Comparison of ENCODE assay signal across 2 cellular contexts in the genomic region with DNA sequence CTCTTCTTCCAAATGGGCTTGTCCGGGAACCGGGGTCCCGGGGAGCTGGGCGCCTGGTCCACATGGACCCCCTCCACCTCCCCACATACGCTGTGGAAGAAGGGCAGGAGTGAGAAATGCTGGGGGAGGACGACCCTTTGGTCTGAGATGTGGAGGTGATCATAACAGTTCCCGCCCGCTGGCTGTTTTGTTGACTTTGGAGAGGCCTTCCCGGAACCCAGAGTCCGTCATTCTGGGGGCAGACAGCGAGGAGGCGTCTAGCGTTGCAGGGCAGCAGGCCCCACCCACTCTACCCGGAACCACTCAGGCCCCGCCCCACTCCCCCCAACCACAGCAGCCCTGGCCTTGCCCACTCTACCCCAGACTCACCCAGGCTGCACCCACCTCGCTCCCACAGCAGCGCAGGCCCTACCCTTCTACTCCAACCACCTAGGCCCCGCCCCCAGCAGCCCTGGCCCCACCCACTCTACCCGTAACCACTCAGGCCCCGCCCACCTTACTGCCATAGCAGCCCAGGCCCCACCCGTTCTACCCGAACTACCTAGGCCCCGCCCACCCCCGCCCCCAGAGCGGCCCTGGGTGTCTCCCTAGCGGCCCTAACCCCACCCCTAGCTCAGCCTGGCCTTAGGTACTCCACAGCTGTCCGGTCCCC.
TF ChIP-seq lines count a peak whose summit lies in the region.

No MANE protein-coding gene starts in this region.

TF ChIP-seq in A549, 52 proteins besides CTCF, POLR2A, EP300 and RAD21:
- TF ChIP-seq KDM1A (IDR thresholded peaks at IDR 0.05; ENCODE audit: low read depth), result no peak
- TF ChIP-seq, protein P1, sequence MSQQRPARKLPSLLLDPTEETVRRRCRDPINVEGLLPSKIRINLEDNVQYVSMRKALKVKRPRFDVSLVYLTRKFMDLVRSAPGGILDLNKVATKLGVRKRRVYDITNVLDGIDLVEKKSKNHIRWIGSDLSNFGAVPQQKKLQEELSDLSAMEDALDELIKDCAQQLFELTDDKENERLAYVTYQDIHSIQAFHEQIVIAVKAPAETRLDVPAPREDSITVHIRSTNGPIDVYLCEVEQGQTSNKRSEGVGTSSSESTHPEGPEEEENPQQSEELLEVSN (IDR thresholded peaks at IDR 0.05; ENCODE audit: borderline replicate concordance, low read depth), result no peak
- TF ChIP-seq CBX8 (IDR thresholded peaks at IDR 0.05), result no peak
- no peak for TF ChIP-seq SREBF2 (IDR thresholded peaks at IDR 0.05)
TF ChIP-seq in A549: peak in this region for 0.

TF ChIP-seq in K562, 482 proteins besides CTCF, POLR2A, EP300 and RAD21 (continues in another document):
- peak; percentile 22; the same call in 1 of the 2 replicates for TF ChIP-seq EP400 (IDR thresholded peaks at IDR 0.05)
- TF ChIP-seq ELF1 (tag; IDR thresholded peaks at IDR 0.05), result peak; percentile 68; the same call in 1 of the 2 replicates
- peak; percentile 87 for TF ChIP-seq ZFX (CRISPR knock-in tag; IDR thresholded peaks at IDR 0.05)
- peak; percentile 50 for TF ChIP-seq POLR2B (IDR thresholded peaks at IDR 0.05; ENCODE audit: low read depth, partially characterized antibody)
- 0 out of 2 replicates have a peak, but pooled peaks have one; percentile 33 for TF ChIP-seq KAT7 (CRISPR knock-in tag; IDR thresholded peaks at IDR 0.05; ENCODE audit: borderline replicate concordance)
- 0 out of 2 replicates have a peak, but pooled peaks have one; percentile 8 for TF ChIP-seq ZC3H4 (CRISPR knock-in tag; IDR thresholded peaks at IDR 0.05; ENCODE audit: borderline replicate concordance)
- no peak for TF ChIP-seq SMARCE1 (IDR thresholded peaks at IDR 0.05)
- peak; percentile 50 to 77 for TF ChIP-seq MAZ (CRISPR knock-in tag; conservative IDR thresholded peaks at IDR 0.05 in 1 of 2, IDR thresholded peaks at IDR 0.05 in 1 of 2)
- peak; percentile 35 to 44; a peak in 2 of 4 replicates for TF ChIP-seq FOXA3 (CRISPR knock-in tag; conservative IDR thresholded peaks at IDR 0.05 in 1 of 2, IDR thresholded peaks at IDR 0.05 in 1 of 2)
- 0 out of 2 replicates have a peak, but pooled peaks have one; percentile 6 for TF ChIP-seq ELF4 (CRISPR knock-in tag; IDR thresholded peaks at IDR 0.05)
- peak; percentile 31; the same call in 1 of the 2 replicates for TF ChIP-seq DPF2 (IDR thresholded peaks at IDR 0.05)
- TF ChIP-seq, protein P2, sequence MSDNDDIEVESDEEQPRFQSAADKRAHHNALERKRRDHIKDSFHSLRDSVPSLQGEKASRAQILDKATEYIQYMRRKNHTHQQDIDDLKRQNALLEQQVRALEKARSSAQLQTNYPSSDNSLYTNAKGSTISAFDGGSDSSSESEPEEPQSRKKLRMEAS (CRISPR knock-in tag; IDR thresholded peaks at IDR 0.05), result 0 out of 2 replicates have a peak, but pooled peaks have one; percentile 24
- TF ChIP-seq, protein P3, sequence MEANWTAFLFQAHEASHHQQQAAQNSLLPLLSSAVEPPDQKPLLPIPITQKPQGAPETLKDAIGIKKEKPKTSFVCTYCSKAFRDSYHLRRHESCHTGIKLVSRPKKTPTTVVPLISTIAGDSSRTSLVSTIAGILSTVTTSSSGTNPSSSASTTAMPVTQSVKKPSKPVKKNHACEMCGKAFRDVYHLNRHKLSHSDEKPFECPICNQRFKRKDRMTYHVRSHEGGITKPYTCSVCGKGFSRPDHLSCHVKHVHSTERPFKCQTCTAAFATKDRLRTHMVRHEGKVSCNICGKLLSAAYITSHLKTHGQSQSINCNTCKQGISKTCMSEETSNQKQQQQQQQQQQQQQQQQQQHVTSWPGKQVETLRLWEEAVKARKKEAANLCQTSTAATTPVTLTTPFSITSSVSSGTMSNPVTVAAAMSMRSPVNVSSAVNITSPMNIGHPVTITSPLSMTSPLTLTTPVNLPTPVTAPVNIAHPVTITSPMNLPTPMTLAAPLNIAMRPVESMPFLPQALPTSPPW (CRISPR knock-in tag; IDR thresholded peaks at IDR 0.05), result peak; percentile 77
- TF ChIP-seq NRF1 (conservative IDR thresholded peaks at IDR 0.05 in 1 of 2, IDR thresholded peaks at IDR 0.05 in 1 of 2), result peak; percentile 35 to 38; a peak in 2 of 4 replicates
- peak; percentile 18 to 59; a peak in 1 of 4 replicates for TF ChIP-seq FOXK2 (conservative IDR thresholded peaks at IDR 0.05 in 1 of 2, IDR thresholded peaks at IDR 0.05 in 1 of 2; ENCODE audit: low read depth in 2 of 2)
- peak; percentile 76 for TF ChIP-seq EGR1 (conservative IDR thresholded peaks at IDR 0.05)
- TF ChIP-seq, protein P4, sequence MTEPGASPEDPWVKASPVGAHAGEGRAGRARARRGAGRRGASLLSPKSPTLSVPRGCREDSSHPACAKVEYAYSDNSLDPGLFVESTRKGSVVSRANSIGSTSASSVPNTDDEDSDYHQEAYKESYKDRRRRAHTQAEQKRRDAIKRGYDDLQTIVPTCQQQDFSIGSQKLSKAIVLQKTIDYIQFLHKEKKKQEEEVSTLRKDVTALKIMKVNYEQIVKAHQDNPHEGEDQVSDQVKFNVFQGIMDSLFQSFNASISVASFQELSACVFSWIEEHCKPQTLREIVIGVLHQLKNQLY (CRISPR knock-in tag; conservative IDR thresholded peaks at IDR 0.05), result no peak
- TF ChIP-seq CREB1 (IDR thresholded peaks at IDR 0.05), result 0 out of 2 replicates have a peak, but pooled peaks have one; percentile 45
- TF ChIP-seq CREB1 (CRISPR knock-in tag; IDR thresholded peaks at IDR 0.05), result no peak
- TF ChIP-seq NR2C2 (CRISPR knock-in tag; IDR thresholded peaks at IDR 0.05), result no peak
- peak; percentile 34; the same call in 1 of the 2 replicates for TF ChIP-seq NR2C2 (tag; IDR thresholded peaks at IDR 0.05)
- TF ChIP-seq SRSF3 (IDR thresholded peaks at IDR 0.05; ENCODE audit: insufficient read depth, low read length), result no peak
- TF ChIP-seq MCM7 (IDR thresholded peaks at IDR 0.05), result no peak
- peak; percentile 36 for TF ChIP-seq TBP (optimal IDR thresholded peaks at IDR 0.05; ENCODE audit: low read depth, low read length)
- TF ChIP-seq, protein P5, sequence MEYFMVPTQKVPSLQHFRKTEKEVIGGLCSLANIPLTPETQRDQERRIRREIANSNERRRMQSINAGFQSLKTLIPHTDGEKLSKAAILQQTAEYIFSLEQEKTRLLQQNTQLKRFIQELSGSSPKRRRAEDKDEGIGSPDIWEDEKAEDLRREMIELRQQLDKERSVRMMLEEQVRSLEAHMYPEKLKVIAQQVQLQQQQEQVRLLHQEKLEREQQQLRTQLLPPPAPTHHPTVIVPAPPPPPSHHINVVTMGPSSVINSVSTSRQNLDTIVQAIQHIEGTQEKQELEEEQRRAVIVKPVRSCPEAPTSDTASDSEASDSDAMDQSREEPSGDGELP (CRISPR knock-in tag; IDR thresholded peaks at IDR 0.05; ENCODE audit: borderline replicate concordance), result peak; percentile 40; the same call in 1 of the 2 replicates
- TF ChIP-seq SPI1 (IDR thresholded peaks at IDR 0.05; ENCODE audit: borderline replicate concordance, low read depth, low read length), result no peak
- TF ChIP-seq ZNF668 (CRISPR knock-in tag; IDR thresholded peaks at IDR 0.05), result no peak
- TF ChIP-seq ZNF780A (CRISPR knock-in tag; IDR thresholded peaks at IDR 0.05), result no peak
- TF ChIP-seq, protein P6, sequence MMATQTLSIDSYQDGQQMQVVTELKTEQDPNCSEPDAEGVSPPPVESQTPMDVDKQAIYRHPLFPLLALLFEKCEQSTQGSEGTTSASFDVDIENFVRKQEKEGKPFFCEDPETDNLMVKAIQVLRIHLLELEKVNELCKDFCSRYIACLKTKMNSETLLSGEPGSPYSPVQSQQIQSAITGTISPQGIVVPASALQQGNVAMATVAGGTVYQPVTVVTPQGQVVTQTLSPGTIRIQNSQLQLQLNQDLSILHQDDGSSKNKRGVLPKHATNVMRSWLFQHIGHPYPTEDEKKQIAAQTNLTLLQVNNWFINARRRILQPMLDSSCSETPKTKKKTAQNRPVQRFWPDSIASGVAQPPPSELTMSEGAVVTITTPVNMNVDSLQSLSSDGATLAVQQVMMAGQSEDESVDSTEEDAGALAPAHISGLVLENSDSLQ (IDR thresholded peaks at IDR 0.05), result peak; percentile 64; the same call in 1 of the 2 replicates
- TF ChIP-seq, protein P7, sequence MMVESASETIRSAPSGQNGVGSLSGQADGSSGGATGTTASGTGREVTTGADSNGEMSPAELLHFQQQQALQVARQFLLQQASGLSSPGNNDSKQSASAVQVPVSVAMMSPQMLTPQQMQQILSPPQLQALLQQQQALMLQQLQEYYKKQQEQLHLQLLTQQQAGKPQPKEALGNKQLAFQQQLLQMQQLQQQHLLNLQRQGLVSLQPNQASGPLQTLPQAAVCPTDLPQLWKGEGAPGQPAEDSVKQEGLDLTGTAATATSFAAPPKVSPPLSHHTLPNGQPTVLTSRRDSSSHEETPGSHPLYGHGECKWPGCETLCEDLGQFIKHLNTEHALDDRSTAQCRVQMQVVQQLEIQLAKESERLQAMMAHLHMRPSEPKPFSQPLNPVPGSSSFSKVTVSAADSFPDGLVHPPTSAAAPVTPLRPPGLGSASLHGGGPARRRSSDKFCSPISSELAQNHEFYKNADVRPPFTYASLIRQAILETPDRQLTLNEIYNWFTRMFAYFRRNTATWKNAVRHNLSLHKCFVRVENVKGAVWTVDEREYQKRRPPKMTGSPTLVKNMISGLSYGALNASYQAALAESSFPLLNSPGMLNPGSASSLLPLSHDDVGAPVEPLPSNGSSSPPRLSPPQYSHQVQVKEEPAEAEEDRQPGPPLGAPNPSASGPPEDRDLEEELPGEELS (CRISPR knock-in tag; IDR thresholded peaks at IDR 0.05; ENCODE audit: borderline replicate concordance), result no peak
- TF ChIP-seq, protein P8, sequence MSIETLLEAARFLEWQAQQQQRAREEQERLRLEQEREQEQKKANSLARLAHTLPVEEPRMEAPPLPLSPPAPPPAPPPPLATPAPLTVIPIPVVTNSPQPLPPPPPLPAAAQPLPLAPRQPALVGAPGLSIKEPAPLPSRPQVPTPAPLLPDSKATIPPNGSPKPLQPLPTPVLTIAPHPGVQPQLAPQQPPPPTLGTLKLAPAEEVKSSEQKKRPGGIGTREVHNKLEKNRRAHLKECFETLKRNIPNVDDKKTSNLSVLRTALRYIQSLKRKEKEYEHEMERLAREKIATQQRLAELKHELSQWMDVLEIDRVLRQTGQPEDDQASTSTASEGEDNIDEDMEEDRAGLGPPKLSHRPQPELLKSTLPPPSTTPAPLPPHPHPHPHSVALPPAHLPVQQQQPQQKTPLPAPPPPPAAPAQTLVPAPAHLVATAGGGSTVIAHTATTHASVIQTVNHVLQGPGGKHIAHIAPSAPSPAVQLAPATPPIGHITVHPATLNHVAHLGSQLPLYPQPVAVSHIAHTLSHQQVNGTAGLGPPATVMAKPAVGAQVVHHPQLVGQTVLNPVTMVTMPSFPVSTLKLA (conservative IDR thresholded peaks at IDR 0.05), result peak in 1 of 2 experiments; percentile 61; a peak in 2 of 4 replicates
- peak; percentile 45; the same call in 1 of the 2 replicates for TF ChIP-seq RB1 (IDR thresholded peaks at IDR 0.05; ENCODE audit: low read depth)
- TF ChIP-seq PHF20 (IDR thresholded peaks at IDR 0.05; ENCODE audit: partially characterized antibody), result peak; percentile 66
- peak; percentile 37 for TF ChIP-seq HMGN3 (IDR thresholded peaks at IDR 0.05; ENCODE audit: borderline replicate concordance, extremely low read depth, insufficient read length, low read depth, low read length)
- TF ChIP-seq RCOR1 (IDR thresholded peaks at IDR 0.05; ENCODE audit: borderline replicate concordance in 1 of 2, low read depth in 2 of 2, low read length in 2 of 2), result 0 out of 4 replicates have a peak, but pooled peaks of 1 of the 2 experiments have one; percentile 31
- no peak for TF ChIP-seq THRAP3 (IDR thresholded peaks at IDR 0.05; ENCODE audit: borderline replicate concordance)
- TF ChIP-seq, protein P9, sequence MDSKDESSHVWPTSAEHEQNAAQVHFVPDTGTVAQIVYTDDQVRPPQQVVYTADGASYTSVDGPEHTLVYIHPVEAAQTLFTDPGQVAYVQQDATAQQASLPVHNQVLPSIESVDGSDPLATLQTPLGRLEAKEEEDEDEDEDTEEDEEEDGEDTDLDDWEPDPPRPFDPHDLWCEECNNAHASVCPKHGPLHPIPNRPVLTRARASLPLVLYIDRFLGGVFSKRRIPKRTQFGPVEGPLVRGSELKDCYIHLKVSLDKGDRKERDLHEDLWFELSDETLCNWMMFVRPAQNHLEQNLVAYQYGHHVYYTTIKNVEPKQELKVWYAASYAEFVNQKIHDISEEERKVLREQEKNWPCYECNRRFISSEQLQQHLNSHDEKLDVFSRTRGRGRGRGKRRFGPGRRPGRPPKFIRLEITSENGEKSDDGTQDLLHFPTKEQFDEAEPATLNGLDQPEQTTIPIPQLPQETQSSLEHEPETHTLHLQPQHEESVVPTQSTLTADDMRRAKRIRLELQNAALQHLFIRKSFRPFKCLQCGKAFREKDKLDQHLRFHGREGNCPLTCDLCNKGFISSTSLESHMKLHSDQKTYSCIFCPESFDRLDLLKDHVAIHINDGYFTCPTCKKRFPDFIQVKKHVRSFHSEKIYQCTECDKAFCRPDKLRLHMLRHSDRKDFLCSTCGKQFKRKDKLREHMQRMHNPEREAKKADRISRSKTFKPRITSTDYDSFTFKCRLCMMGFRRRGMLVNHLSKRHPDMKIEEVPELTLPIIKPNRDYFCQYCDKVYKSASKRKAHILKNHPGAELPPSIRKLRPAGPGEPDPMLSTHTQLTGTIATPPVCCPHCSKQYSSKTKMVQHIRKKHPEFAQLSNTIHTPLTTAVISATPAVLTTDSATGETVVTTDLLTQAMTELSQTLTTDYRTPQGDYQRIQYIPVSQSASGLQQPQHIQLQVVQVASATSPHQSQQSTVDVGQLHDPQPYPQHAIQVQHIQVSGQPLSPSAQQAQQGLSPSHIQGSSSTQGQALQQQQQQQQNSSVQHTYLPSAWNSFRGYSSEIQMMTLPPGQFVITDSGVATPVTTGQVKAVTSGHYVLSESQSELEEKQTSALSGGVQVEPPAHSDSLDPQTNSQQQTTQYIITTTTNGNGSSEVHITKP (IDR thresholded peaks at IDR 0.05; ENCODE audit: partially characterized antibody), result peak; percentile 68
- peak; percentile 41; the same call in 1 of the 2 replicates for TF ChIP-seq PHF8 (IDR thresholded peaks at IDR 0.05; ENCODE audit: borderline replicate concordance, low read length)
- no peak for TF ChIP-seq NR2C1 (IDR thresholded peaks at IDR 0.05)
- no peak for TF ChIP-seq NR2C1 (tag; IDR thresholded peaks at IDR 0.05)
- no peak for TF ChIP-seq CHD2 (IDR thresholded peaks at IDR 0.05; ENCODE audit: low read depth, low read length)
- peak; percentile 36 for TF ChIP-seq RBFOX2 (IDR thresholded peaks at IDR 0.05; ENCODE audit: low read depth, low read length)
- TF ChIP-seq HEY1 (CRISPR knock-in tag; IDR thresholded peaks at IDR 0.05; ENCODE audit: borderline replicate concordance), result no peak
- no peak for TF ChIP-seq CBFB (CRISPR knock-in tag; IDR thresholded peaks at IDR 0.05)
- peak; percentile 38; the same call in 1 of the 2 replicates for TF ChIP-seq TOE1 (IDR thresholded peaks at IDR 0.05; ENCODE audit: borderline replicate concordance)
- TF ChIP-seq TOE1 (CRISPR knock-in tag; IDR thresholded peaks at IDR 0.05; ENCODE audit: borderline replicate concordance, low read depth), result no peak
- TF ChIP-seq MYNN (IDR thresholded peaks at IDR 0.05), result peak; percentile 85
- no peak for TF ChIP-seq MYNN (CRISPR knock-in tag; IDR thresholded peaks at IDR 0.05)
- peak; percentile 45; the same call in 1 of the 2 replicates for TF ChIP-seq POLR2G (IDR thresholded peaks at IDR 0.05; ENCODE audit: low read depth, low read length)
- TF ChIP-seq KLF13 (tag; IDR thresholded peaks at IDR 0.05; ENCODE audit: borderline replicate concordance, low read depth), result no peak
- TF ChIP-seq FIP1L1 (IDR thresholded peaks at IDR 0.05; ENCODE audit: low read depth, low read length, poor library complexity, severe bottlenecking), result no peak
- peak; percentile 40; the same call in 1 of the 2 replicates for TF ChIP-seq CREM (IDR thresholded peaks at IDR 0.05; ENCODE audit: low read depth)
- 0 out of 4 replicates have a peak, but pooled peaks of 1 of the 2 experiments have one; percentile 61 for TF ChIP-seq HDAC1 (IDR thresholded peaks at IDR 0.05)
- TF ChIP-seq GABPB1 (CRISPR knock-in tag; IDR thresholded peaks at IDR 0.05), result peak; percentile 43; the same call in 1 of the 2 replicates
- no peak for TF ChIP-seq BRCA1 (IDR thresholded peaks at IDR 0.05)
- TF ChIP-seq BRCA1 (CRISPR knock-in tag; IDR thresholded peaks at IDR 0.05), result no peak
